Comparison of ENCODE assay signal across 9 cellular contexts in the genomic region with DNA sequence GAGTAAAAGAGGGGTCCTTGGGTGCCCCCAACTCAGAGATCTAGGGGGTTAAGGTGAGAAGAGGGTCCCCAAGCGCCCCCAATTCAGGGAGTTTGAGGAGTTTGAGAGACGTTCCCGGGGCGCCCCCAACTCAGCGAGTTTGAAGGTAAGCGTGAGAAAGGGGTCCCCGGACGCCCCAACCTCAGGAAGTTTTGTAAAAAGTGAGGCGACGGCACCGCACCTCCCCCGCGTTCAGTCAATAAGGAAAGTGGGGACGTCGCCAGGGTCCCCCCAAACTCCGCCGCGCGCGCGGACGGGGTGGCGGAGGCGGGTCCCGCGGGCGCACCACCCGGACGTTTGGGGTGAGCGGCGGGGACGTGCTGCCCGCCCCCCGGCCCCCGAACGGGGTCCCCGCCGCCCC. TPM values are rescaled to one million over a fixed set of nuclear protein-coding genes. Genes with fewer than 3 reads are reported as not detected.
DNase-seq lines count a peak whose midpoint lies in the region; ATAC-seq and TF ChIP-seq lines count a peak whose summit lies in the region.
"Had no signal": no experiment of that assay in that cellular context is flagged by ENCODE, and none has a peak within 500 bp of the region (broad histone marks: within the 10 kb centered on the region; RNA-seq: fewer than 3 reads in every experiment).

No MANE protein-coding gene starts in this region.

- intact Hi-C loops in Right ventricle myocardium inferior (cut with DNase I): loop anchor here (1.0 to 2.0 kb wide), 2 partner anchors 43 to 53 kb away; no protein-coding TSS in a partner anchor
- intact Hi-C loops in left ventricle myocardium superior (cut with micrococcal nuclease): no loop called here
- intact Hi-C loops in uterus (cut with DNase I; ENCODE audit: low total_unique reads): loop anchor here (5.0 kb wide), 1 partner anchor 53 kb away; no protein-coding TSS in a partner anchor

- H3K4ac ChIP-seq in mesendoderm (ENCODE audit: low read depth, low read length): no peak overlapping the region

- no peaks in the 10 kb centered on the region for H3K9me3 ChIP-seq in uterus

- H3K4me2 ChIP-seq in mesendoderm (ENCODE audit: low read length): peak overlapping the region; percentile 22

- no peaks in the 10 kb centered on the region for H3K79me2 ChIP-seq in mesendoderm (ENCODE audit: control insufficient read depth, insufficient read depth, low read length)

- no peak for TF ChIP-seq POLR2A in uterus (IDR thresholded peaks at IDR 0.05)

- H3K27me3 ChIP-seq in brain microvascular endothelial cell (replicated peaks) (no peaks in the 10 kb centered on the region), mesendoderm (ENCODE audit: insufficient read depth, low read length, poor library complexity) (peaks cover 12% of the 10 kb centered on the region), uterus (no peaks in the 10 kb centered on the region)

- peak overlapping the region; percentile 72 for H3K18ac ChIP-seq in mesendoderm (ENCODE audit: low read length)

- no peaks in the 10 kb centered on the region for H3K79me1 ChIP-seq in mesendoderm (ENCODE audit: low read length)

- peak overlapping the region; percentile 15 for H3K56ac ChIP-seq in mesendoderm (ENCODE audit: low read length)

- H4K8ac ChIP-seq in mesendoderm (ENCODE audit: low read depth, low read length): no peak overlapping the region

- no peak overlapping the region for H4K5ac ChIP-seq in mesendoderm (ENCODE audit: low read length)

- H3K23ac ChIP-seq in mesendoderm (ENCODE audit: low read length): no peak overlapping the region

- H3K27ac ChIP-seq in brain microvascular endothelial cell (no peak overlapping the region), mesendoderm (ENCODE audit: low read depth, low read length) (no peak overlapping the region), uterus (peak overlapping the region; percentile 91 to 94)

- DNase-seq in Right ventricle myocardium inferior (ENCODE audit: missing footprints) (peak; percentile 74), left ventricle myocardium superior (no peak), brain microvascular endothelial cell (no peak), mesendoderm (no peak), uterus (peak in 1 of 2 donors; percentile 51), NCI-H2107 treated with DMSO at 0.1 percent for 48 hours (lab: John Stamatoyannopoulos, UW; ENCODE audit: unreplicated experiment) (no peak), NCI-H1048 (lab: John Stamatoyannopoulos, UW) (no peak), middle frontal gyrus (ENCODE audit: extremely low spot score, low spot score) (no peak)

- no CpG with 5 or more reads among the region's 38 CpGs for WGBS in mesendoderm (ENCODE audit: extremely low coverage, insufficient coverage, low lambda C conversion rate)

- TF ChIP-seq CTCF in brain microvascular endothelial cell (IDR thresholded peaks at IDR 0.05; ENCODE audit: low read depth, low read length, missing control alignments) (no peak), uterus (IDR thresholded peaks at IDR 0.05) (no peak)

- no peak overlapping the region for H2BK120ac ChIP-seq in mesendoderm (ENCODE audit: low read depth, low read length)

- no peak overlapping the region for H2AK5ac ChIP-seq in mesendoderm (ENCODE audit: low read length)

- H3K4me3 ChIP-seq in brain microvascular endothelial cell (ENCODE audit: low read depth, low read length) (peak overlapping the region; percentile 49), mesendoderm (ENCODE audit: low read length) (no peak overlapping the region), uterus (peak overlapping the region; percentile 57 to 92)

- H3K4me1 ChIP-seq in mesendoderm (ENCODE audit: control insufficient read depth, low read depth, low read length) (no peaks in the 10 kb centered on the region), uterus (no peaks in the 10 kb centered on the region)

- in situ Hi-C loops in brain microvascular endothelial cell (cut with HindIII; ENCODE audit: low pct_ligation_motif_present, low sequenced_read_pairs): no loop called here

- H3K36me3 ChIP-seq in brain microvascular endothelial cell (replicated peaks) (no peaks in the 10 kb centered on the region), mesendoderm (ENCODE audit: control insufficient read depth, insufficient read depth, low read length) (no peaks in the 10 kb centered on the region), uterus (no peaks in the 10 kb centered on the region)

- no peak overlapping the region for H2BK15ac ChIP-seq in mesendoderm (replicated peaks; ENCODE audit: low read depth)

- no peak overlapping the region for H2BK5ac ChIP-seq in mesendoderm (ENCODE audit: low read length)

- ATAC-seq in Right ventricle myocardium inferior: no peak
- ATAC-seq in left ventricle myocardium superior: no peak

- H3K9ac ChIP-seq in mesendoderm (ENCODE audit: low read length): no peak overlapping the region

RNA-seq across cellular contexts. Expression of a gene that starts 0.4 kb away (rescaled TPM):
- total RNA-seq in Right ventricle myocardium inferior: 5.4 TPM
- total RNA-seq in left ventricle myocardium superior: 4.8 TPM
- polyA plus RNA-seq in mesendoderm (2013, experiment 1 of 2): 2.2 TPM
- 2.3 TPM for polyA plus RNA-seq in mesendoderm (2013, experiment 2 of 2)
- total RNA-seq in uterus: 10 to 100 TPM; 10.5 to 77.9 (median 22.8) TPM

RNA-seq across cellular contexts. Expression of a gene that starts 25.5 kb away (rescaled TPM):
- total RNA-seq in Right ventricle myocardium inferior (not detected), left ventricle myocardium superior (not detected), uterus (not detected)
- polyA plus RNA-seq in mesendoderm (2013, experiment 1 of 2): not detected
- not detected for polyA plus RNA-seq in mesendoderm (2013, experiment 2 of 2)
- total RNA-seq: T-helper 2 cell treated with Interferon-gamma antibody and Interleukin-4, amounts not matched to agents 100 ng/mL and 5 ng/mL, for 36 hours had no signal

Comparison
In these comparisons a context has a peak if more than half of its experiments do, and no peak if none do; other contexts are left out.
1. H3K27ac ChIP-seq: peak in uterus (2 of 2); none in brain microvascular endothelial cell (single experiment) and mesendoderm (single experiment).